In the genomic region with DNA sequence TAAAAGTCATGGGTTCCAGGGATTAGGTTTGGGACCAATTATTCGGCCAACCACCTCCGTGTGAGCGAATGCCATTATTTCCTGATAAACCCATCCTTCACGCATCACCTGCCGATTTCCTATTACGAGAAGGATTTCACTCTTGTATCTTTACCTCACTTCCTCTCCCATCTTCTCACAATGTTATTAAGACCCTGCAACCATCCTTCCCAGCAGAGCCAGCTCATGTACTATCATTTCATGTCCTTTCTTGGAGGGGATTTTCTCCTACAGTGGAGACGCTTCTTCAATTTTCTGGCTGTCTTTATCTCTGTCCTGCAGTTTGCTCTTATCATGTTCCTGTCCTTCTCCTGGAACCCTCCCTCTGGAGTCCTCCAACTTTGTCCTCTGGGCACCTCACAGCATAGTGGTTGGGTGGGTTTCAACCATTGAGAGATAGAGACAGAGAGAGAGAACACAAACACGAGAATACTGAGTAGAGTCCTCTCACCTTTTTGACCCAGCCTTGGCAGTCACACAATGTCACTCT, we compare ENCODE assay signal across 36 cellular contexts.
"Had no signal": no experiment of that assay in that cellular context is flagged by ENCODE, and none has a peak within 500 bp of the region (broad histone marks: within the 10 kb centered on the region; RNA-seq: fewer than 3 reads in every experiment).

No MANE protein-coding gene starts in this region.

- ATAC-seq: activated CD8-positive, alpha-beta memory T cell treated with anti-CD3 and anti-CD28 coated beads, Interleukin-2, amount 10 ng/mL, durations not matched to agents 7 days and 5 days; Panc1 had no signal

- H3K9me3 ChIP-seq: MG63, SJSA1, SK-N-SH had no signal

- DNase-seq: activated B cell treated with CpG ODN at 0.5 μM for 24 hours; activated CD4-positive, alpha-beta memory T cell treated with anti-CD3 and anti-CD28 coated beads, Interleukin-2, amount 10 ng/mL, durations not matched to agents 7 days and 5 days; activated CD4-positive, alpha-beta T cell treated with anti-CD3 and anti-CD28 coated beads for 4 hours; activated CD4-positive, alpha-beta T cell treated with anti-CD3 and anti-CD28 coated beads, Interleukin-2, amount 50 U/mL, for 1 hour; activated CD4-positive, CD25-positive, alpha-beta regulatory T cell treated with anti-CD3 and anti-CD28 coated beads, Interleukin-2, amount 50 U/mL, for 72 hours; activated CD8-positive, alpha-beta memory T cell treated with anti-CD3 and anti-CD28 coated beads for 24 hours; activated CD8-positive, alpha-beta memory T cell treated with anti-CD3 and anti-CD28 coated beads, Interleukin-2, amount 10 ng/mL, durations not matched to agents 7 days and 5 days; activated CD8-positive, alpha-beta memory T cell treated with anti-CD3 and anti-CD28 coated beads, Interleukin-2, amount 50 U/mL, for 48 hours; activated effector memory CD4-positive, alpha-beta T cell treated with anti-CD3 and anti-CD28 coated beads, Interleukin-2, amount 50 U/mL, for 16 hours; activated naive CD4-positive, alpha-beta T cell; activated naive CD4-positive, alpha-beta T cell treated with anti-CD3 and anti-CD28 coated beads, Interleukin-2, amount 50 U/mL, for 16 hours; activated naive CD8-positive, alpha-beta T cell treated with anti-CD3 and anti-CD28 coated beads for 36 hours; activated T-cell treated with anti-CD3 and anti-CD28 coated beads, Interleukin-2, amount 50 U/mL, for 48 hours; amniotic stem cell; aorta; brain microvascular endothelial cell; central memory CD4-positive, alpha-beta T cell; Kasumi-1; KG1; MG63; NCI-H1048; NCI-H1105 treated with DMSO at 0.1 percent for 48 hours; NCI-H1436; NCI-H1694; NCI-H1930; NCI-H2081 treated with DMSO at 0.1 percent for 48 hours; NCI-H345; NCI-H526; NCI-H748 treated with DMSO at 0.1 percent for 48 hours; NK-92 treated with Interleukin-12 subunit alpha and Interleukin-12 subunit beta, amount 100 ng/mL, for 24 hours; SHP77; SK-N-SH had no signal

- H3K4me3 ChIP-seq: MG63, SJSA1 had no signal

- H3K27me3 ChIP-seq: brain microvascular endothelial cell, MG63, SJSA1 had no signal

- FAIRE-seq: colon had no signal

- H3K27ac ChIP-seq: brain microvascular endothelial cell, SJSA1, VCaP had no signal

- H3K9ac ChIP-seq: SK-N-SH had no signal

- H3K4me2 ChIP-seq: SK-N-SH had no signal

- H3K36me3 ChIP-seq: brain microvascular endothelial cell, MG63, SJSA1 had no signal
